Comparison of ENCODE assay signal across 15 cellular contexts in genomic region chr9:36187414-36187813, GRCh38. TPM values are rescaled to one million over a fixed set of nuclear protein-coding genes. Genes with fewer than 3 reads are reported as not detected.
A peak's percentile ranks its signal among the peaks of the same experiment; 100 is the strongest.
DNase-seq lines count a peak whose midpoint lies in the region; ATAC-seq, FAIRE-seq and TF ChIP-seq lines count a peak whose summit lies in the region.
"Had no signal": no experiment of that assay in that cellular context is flagged by ENCODE, and none has a peak within 500 bp of the region (broad histone marks: within the 10 kb centered on the region; RNA-seq: fewer than 3 reads in every experiment).

No MANE protein-coding gene starts in this region.

- intact Hi-C loops in thyroid gland (cut with DNase I): no loop called here

- H3K27me3 ChIP-seq in thyroid gland: no peaks in the 10 kb centered on the region
- H3K27me3 ChIP-seq: neutrophil, tibial nerve had no signal

- ATAC-seq in HG03175 (IDR thresholded peaks at IDR 0.05; ENCODE audit: unreplicated experiment): no peak
- ATAC-seq: left colon had no signal

- H3K4me3 ChIP-seq in thyroid gland (replicated peaks in 1 of 3): no peak overlapping the region
- H3K4me3 ChIP-seq: tibial nerve had no signal

- H3K4me1 ChIP-seq in thyroid gland: peaks cover 17 to 22% of the 10 kb centered on the region in 2 donors

- H3K9me3 ChIP-seq in thyroid gland: no peaks in the 10 kb centered on the region
- H3K9me3 ChIP-seq: neutrophil, tibial nerve had no signal

- H3K27ac ChIP-seq in thyroid gland: peak overlapping the region; percentile 6 to 56 (median 48)
- H3K27ac ChIP-seq: neutrophil, tibial nerve had no signal

- H3K36me3 ChIP-seq in thyroid gland: no peaks in the 10 kb centered on the region
- H3K36me3 ChIP-seq: neutrophil, tibial nerve had no signal

- no peak for TF ChIP-seq CTCF in thyroid gland (IDR thresholded peaks at IDR 0.05)

- no peak for TF ChIP-seq POLR2A in thyroid gland (IDR thresholded peaks at IDR 0.05)

- DNase-seq in NCI-H2196 (lab: John Stamatoyannopoulos, UW; ENCODE audit: unreplicated experiment) (peak; percentile 9), NCI-H2196 treated with DMSO at 0.1 percent for 48 hours (lab: John Stamatoyannopoulos, UW; ENCODE audit: unreplicated experiment) (no peak), NCI-H226 (peak; percentile 66), fibroblast of peridontal ligament (ENCODE audit: extremely low read depth) (peak; percentile 92), thyroid gland (no peak), GM19239 (ENCODE audit: insufficient read length, low spot score) (no peak), SIG-M5 (lab: John Stamatoyannopoulos, UW) (no peak)
- DNase-seq: DMS153; left colon; stimulated activated CD4-positive, alpha-beta T cell treated with anti-CD3 and anti-CD28 coated beads, Interleukin-12 subunit alpha, Interleukin-12 subunit beta, amount 100 ng/mL, for 4 hours had no signal

- FAIRE-seq in GM19239 (lab: Jason Lieb, UNC): no peak
- FAIRE-seq: A204.1 had no signal

RNA-seq across cellular contexts. Expression of gene CLTA, which starts 3.3 kb away (rescaled TPM):
- total RNA-seq in thyroid gland: 100 to 1,000 TPM; 215 to 373 (median 259) TPM

RNA-seq across cellular contexts. Expression of gene CCIN, which starts 18.2 kb away (rescaled TPM):
- under 1 TPM in 1 of 4 donors, not detected in 3; 0.40 TPM for total RNA-seq in thyroid gland
- total RNA-seq: SK-MEL-5, tibial nerve had no signal

RNA-seq across cellular contexts. Expression of gene GLIPR2, which starts 50.9 kb away (rescaled TPM):
- 10 to 100 TPM; 15.6 to 25.1 (median 20.4) TPM for total RNA-seq in thyroid gland

Comparison
In these comparisons a context has a peak if more than half of its experiments do, and no peak if none do; other contexts are left out.
1. DNase-seq: peak in NCI-H2196 (single experiment), NCI-H226 (single experiment) and fibroblast of peridontal ligament (single experiment); none in NCI-H2196 treated with DMSO at 0.1 percent for 48 hours (single experiment), thyroid gland (0 of 2), GM19239 (single experiment) and SIG-M5 (single experiment).